21 cellular contexts compared by ENCODE assay signal in genomic region chr7:167976-168791, GRCh38. TPM values are rescaled to one million over a fixed set of nuclear protein-coding genes. Genes with fewer than 3 reads are reported as not detected.
"Had no signal": no experiment of that assay in that cellular context is flagged by ENCODE, and none has a peak within 500 bp of the region (broad histone marks: within the 10 kb centered on the region; RNA-seq: fewer than 3 reads in every experiment).

No MANE protein-coding gene starts in this region.

- H3K9ac ChIP-seq: parathyroid adenoma had no signal

- H3K36me3 ChIP-seq: neutrophil, thyroid gland had no signal

- H2AFZ ChIP-seq: parathyroid adenoma had no signal

- H3K27ac Mint-ChIP-seq: activated naive CD8-positive, alpha-beta T cell; activated T-cell treated with anti-CD3 and anti-CD28 coated beads, Interleukin-2, amount 50 U/mL, for 72 hours; naive thymus-derived CD8-positive, alpha-beta T cell; T-helper 17 cell had no signal

- ATAC-seq: activated T-cell treated with anti-CD3 and anti-CD28 coated beads, Interleukin-2, amount 50 U/mL, for 72 hours; foreskin keratinocyte; naive thymus-derived CD8-positive, alpha-beta T cell; T-helper 17 cell had no signal

- H3K4me3 ChIP-seq: thyroid gland had no signal

- H3K27me3 ChIP-seq: thyroid gland had no signal

- H3K4me1 Mint-ChIP-seq: T-helper 17 cell had no signal

- FAIRE-seq: colon had no signal

- H3K36me3 Mint-ChIP-seq: activated naive CD8-positive, alpha-beta T cell; naive thymus-derived CD8-positive, alpha-beta T cell had no signal

- H3K9me3 Mint-ChIP-seq: activated T-cell treated with anti-CD3 and anti-CD28 coated beads, Interleukin-2, amount 50 U/mL, for 72 hours; naive thymus-derived CD8-positive, alpha-beta T cell had no signal

- H3K4me1 ChIP-seq: foreskin keratinocyte, parathyroid adenoma, thyroid gland had no signal

- H3K9me3 ChIP-seq: neutrophil, thyroid gland had no signal

- H3K4me3 Mint-ChIP-seq: activated naive CD8-positive, alpha-beta T cell; activated T-cell treated with anti-CD3 and anti-CD28 coated beads, Interleukin-2, amount 50 U/mL, for 72 hours; naive thymus-derived CD8-positive, alpha-beta T cell; T-helper 17 cell had no signal

- H3K27ac ChIP-seq: foreskin keratinocyte, neutrophil, parathyroid adenoma, thyroid gland, VCaP had no signal

- H3K79me2 ChIP-seq: parathyroid adenoma had no signal

- DNase-seq: activated CD4-positive, alpha-beta T cell treated with anti-CD3 and anti-CD28 coated beads, Interleukin-2, amount 50 U/mL, for 1 hour; activated CD4-positive, CD25-positive, alpha-beta regulatory T cell treated with anti-CD3 and anti-CD28 coated beads, Interleukin-2, amount 50 U/mL, for 72 hours; activated CD8-positive, alpha-beta memory T cell treated with anti-CD3 and anti-CD28 coated beads, Interleukin-2, amount 50 U/mL, for 48 hours; activated gamma-delta T cell; activated T-cell treated with anti-CD3 and anti-CD28 coated beads, Interleukin-2, amount 50 U/mL, for 72 hours; caudate nucleus; foreskin keratinocyte; glutamatergic neuron; mesendoderm; naive thymus-derived CD8-positive, alpha-beta T cell; stimulated activated CD4-positive, alpha-beta T cell treated with anti-CD3 and anti-CD28 coated beads, Interleukin-12 subunit alpha, Interleukin-12 subunit beta, amount 100 ng/mL, for 4 hours; stimulated activated CD4-positive, alpha-beta T cell treated with anti-CD3 and anti-CD28 coated beads, Interleukin-1b, Interleukin-23, amount 100 ng/mL, for 48 hours; stimulated activated CD8-positive, alpha-beta memory T cell treated with anti-CD3 and anti-CD28 coated beads, Interleukin-4, amount 100 ng/mL, for 48 hours; stimulated activated naive CD4-positive, alpha-beta T cell treated with Interleukin-2 at 50 U/mL for 16 hours; T-helper 17 cell; thyroid gland had no signal

RNA-seq across cellular contexts. Expression of gene FAM20C, which starts 24.2 kb away (rescaled TPM):
- polyA plus RNA-seq: naive thymus-derived CD8-positive, alpha-beta T cell had no signal
